7 cellular contexts compared by ENCODE assay signal in the genomic region with DNA sequence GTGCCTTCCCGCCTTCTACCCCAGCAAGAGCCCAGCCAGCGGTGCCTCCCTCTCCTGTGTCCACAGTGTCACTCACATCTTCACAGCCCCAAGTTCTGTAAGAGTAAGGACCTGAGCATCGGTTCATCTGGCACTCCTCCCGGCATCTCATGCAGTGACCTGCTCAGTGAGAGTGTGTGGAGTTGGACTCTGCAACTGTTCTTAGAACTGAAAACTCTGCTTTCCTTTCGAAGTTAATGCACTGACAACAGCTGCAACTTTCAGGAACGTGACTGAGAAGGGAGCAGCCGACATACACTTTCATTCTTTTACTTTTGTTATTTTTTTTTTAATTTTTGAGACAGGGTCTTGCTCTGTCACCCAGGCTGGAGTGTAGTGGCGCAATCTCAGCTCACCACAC.
"Had no signal": no experiment of that assay in that cellular context is flagged by ENCODE, and none has a peak within 500 bp of the region (broad histone marks: within the 10 kb centered on the region; RNA-seq: fewer than 3 reads in every experiment).

No MANE protein-coding gene starts in this region.

- DNase-seq: IMR-90, KG1 had no signal

- H3K4me3 ChIP-seq: GM23338, HAP-1, K562 had no signal

- H3K27ac ChIP-seq: HL-60 had no signal

- H3K4me2 ChIP-seq: GM23338 had no signal

- H3K9me3 ChIP-seq: HAP-1 had no signal

- ATAC-seq: GM23338, HCT116, K562 had no signal

- H3K4me1 Mint-ChIP-seq: GM23338 had no signal

- H2AFZ ChIP-seq: GM23338 had no signal

- H3K4me1 ChIP-seq: HAP-1 had no signal

- H3K36me3 ChIP-seq: HAP-1 had no signal

- H3K4me3 Mint-ChIP-seq: GM23338 had no signal

- H3K27ac Mint-ChIP-seq: GM23338 had no signal
